ENCODE assay signal across 1 cellular context in genomic region chr5:160199410-160199911, GRCh38.
TF ChIP-seq lines count a peak whose summit lies in the region.

No MANE protein-coding gene starts in this region.

TF ChIP-seq in K562, 482 proteins besides CTCF, POLR2A, EP300 and RAD21 (continued from another document and continues in another):
- TF ChIP-seq CREB1 (IDR thresholded peaks at IDR 0.05) (no peak), CREB1 (CRISPR knock-in tag; IDR thresholded peaks at IDR 0.05) (0 out of 2 replicates have a peak, but pooled peaks have one; percentile 16), ZNF407 (IDR thresholded peaks at IDR 0.05; ENCODE audit: low read depth) (no peak), CHD2 (IDR thresholded peaks at IDR 0.05; ENCODE audit: low read depth, low read length) (no peak), SMAD4 (CRISPR knock-in tag; conservative IDR thresholded peaks at IDR 0.05) (0 out of 2 replicates have a peak, but pooled peaks have one; percentile 27), PRMT5 (CRISPR knock-in tag; IDR thresholded peaks at IDR 0.05) (no peak), ZNF12 (CRISPR knock-in tag; IDR thresholded peaks at IDR 0.05) (no peak), GTF2F1 (IDR thresholded peaks at IDR 0.05; ENCODE audit: low read depth, low read length) (no peak), DIDO1 (tag; IDR thresholded peaks at IDR 0.05; ENCODE audit: low read depth) (no peak), STAT5B (CRISPR knock-in tag; IDR thresholded peaks at IDR 0.05) (no peak), NR4A1 (CRISPR knock-in tag; IDR thresholded peaks at IDR 0.05) (no peak), NR4A1 (tag; IDR thresholded peaks at IDR 0.05) (0 out of 2 replicates have a peak, but pooled peaks have one; percentile 35), HDGF (IDR thresholded peaks at IDR 0.05) (peak; percentile 75; the same call in 1 of the 2 replicates), STAG1 (CRISPR knock-in tag; IDR thresholded peaks at IDR 0.05; ENCODE audit: borderline replicate concordance) (peak; percentile 66; the same call in 1 of the 2 replicates), GTF3C2 (IDR thresholded peaks at IDR 0.05; ENCODE audit: borderline replicate concordance, extremely low read depth, insufficient read length) (no peak), NR0B1 (IDR thresholded peaks at IDR 0.05; ENCODE audit: partially characterized antibody) (no peak), KAT2B (IDR thresholded peaks at IDR 0.05; ENCODE audit: low read depth, low read length) (no peak), L3MBTL2 (IDR thresholded peaks at IDR 0.05) (peak; percentile 56), SNIP1 (IDR thresholded peaks at IDR 0.05; ENCODE audit: low read depth) (no peak), GATAD2A (IDR thresholded peaks at IDR 0.05) (0 out of 2 replicates have a peak, but pooled peaks have one; percentile 60), HMGXB4 (CRISPR knock-in tag; IDR thresholded peaks at IDR 0.05) (no peak), SMC3 (conservative IDR thresholded peaks at IDR 0.05; ENCODE audit: insufficient read depth, low read depth, low read length) (peak; percentile 70), CHD7 (IDR thresholded peaks at IDR 0.05; ENCODE audit: low read depth, low read length) (no peak), GATAD2B (IDR thresholded peaks at IDR 0.05; ENCODE audit: borderline replicate concordance) (no peak), E2F6 (IDR thresholded peaks at IDR 0.05; ENCODE audit: borderline replicate concordance in 1 of 2, extremely low read depth in 1 of 2, insufficient read depth in 1 of 2, insufficient read length in 1 of 2, low read depth in 1 of 2, low read length in 1 of 2, poor library complexity in 1 of 2, severe bottlenecking in 1 of 2) (peak in 1 of 2 experiments; percentile 28), U2AF2 (optimal IDR thresholded peaks at IDR 0.05; ENCODE audit: low read depth, low read length) (no peak)
